1 cellular context compared by ENCODE assay signal in the genomic region with DNA sequence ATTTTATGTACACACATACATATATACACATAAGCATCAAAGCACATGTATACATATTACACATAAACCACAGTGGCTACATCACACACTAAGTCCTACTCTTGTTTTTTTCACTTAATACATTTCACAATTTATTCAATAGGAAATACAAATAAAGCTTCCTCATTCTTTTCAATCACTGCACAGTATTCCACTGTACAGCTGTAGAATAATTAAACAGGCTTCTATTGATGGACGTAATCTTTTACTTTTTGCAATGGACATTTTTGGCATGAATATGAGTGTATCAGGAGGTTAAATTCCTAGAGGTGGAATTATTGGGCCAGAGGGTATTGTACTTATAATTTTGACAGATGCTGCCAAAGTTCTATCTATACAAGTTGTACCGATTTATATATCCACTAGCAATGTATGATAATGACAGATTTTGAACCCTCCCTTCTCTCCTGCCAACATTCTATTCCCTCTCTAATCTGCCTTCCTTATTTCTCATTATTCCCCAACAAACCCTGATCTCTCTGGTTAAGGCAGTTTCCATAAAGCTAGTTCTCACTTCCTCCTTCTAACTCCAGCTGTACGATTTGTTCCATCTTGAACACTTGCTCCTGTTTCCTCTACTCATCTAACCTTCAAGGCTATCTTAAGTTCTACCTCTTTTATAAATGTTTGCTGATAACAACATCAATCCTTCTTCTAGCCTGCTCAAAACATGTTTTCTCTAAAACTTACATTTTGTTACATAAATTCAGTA.
TF ChIP-seq lines count a peak whose summit lies in the region.

No MANE protein-coding gene starts in this region.

TF ChIP-seq in HepG2, 621 proteins besides CTCF, POLR2A, EP300 and RAD21 (continues in another document):
- TF ChIP-seq, protein P1, sequence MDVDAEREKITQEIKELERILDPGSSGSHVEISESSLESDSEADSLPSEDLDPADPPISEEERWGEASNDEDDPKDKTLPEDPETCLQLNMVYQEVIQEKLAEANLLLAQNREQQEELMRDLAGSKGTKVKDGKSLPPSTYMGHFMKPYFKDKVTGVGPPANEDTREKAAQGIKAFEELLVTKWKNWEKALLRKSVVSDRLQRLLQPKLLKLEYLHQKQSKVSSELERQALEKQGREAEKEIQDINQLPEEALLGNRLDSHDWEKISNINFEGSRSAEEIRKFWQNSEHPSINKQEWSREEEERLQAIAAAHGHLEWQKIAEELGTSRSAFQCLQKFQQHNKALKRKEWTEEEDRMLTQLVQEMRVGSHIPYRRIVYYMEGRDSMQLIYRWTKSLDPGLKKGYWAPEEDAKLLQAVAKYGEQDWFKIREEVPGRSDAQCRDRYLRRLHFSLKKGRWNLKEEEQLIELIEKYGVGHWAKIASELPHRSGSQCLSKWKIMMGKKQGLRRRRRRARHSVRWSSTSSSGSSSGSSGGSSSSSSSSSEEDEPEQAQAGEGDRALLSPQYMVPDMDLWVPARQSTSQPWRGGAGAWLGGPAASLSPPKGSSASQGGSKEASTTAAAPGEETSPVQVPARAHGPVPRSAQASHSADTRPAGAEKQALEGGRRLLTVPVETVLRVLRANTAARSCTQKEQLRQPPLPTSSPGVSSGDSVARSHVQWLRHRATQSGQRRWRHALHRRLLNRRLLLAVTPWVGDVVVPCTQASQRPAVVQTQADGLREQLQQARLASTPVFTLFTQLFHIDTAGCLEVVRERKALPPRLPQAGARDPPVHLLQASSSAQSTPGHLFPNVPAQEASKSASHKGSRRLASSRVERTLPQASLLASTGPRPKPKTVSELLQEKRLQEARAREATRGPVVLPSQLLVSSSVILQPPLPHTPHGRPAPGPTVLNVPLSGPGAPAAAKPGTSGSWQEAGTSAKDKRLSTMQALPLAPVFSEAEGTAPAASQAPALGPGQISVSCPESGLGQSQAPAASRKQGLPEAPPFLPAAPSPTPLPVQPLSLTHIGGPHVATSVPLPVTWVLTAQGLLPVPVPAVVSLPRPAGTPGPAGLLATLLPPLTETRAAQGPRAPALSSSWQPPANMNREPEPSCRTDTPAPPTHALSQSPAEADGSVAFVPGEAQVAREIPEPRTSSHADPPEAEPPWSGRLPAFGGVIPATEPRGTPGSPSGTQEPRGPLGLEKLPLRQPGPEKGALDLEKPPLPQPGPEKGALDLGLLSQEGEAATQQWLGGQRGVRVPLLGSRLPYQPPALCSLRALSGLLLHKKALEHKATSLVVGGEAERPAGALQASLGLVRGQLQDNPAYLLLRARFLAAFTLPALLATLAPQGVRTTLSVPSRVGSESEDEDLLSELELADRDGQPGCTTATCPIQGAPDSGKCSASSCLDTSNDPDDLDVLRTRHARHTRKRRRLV (CRISPR knock-in tag; IDR thresholded peaks at IDR 0.05), result no peak
- TF ChIP-seq, protein P2, sequence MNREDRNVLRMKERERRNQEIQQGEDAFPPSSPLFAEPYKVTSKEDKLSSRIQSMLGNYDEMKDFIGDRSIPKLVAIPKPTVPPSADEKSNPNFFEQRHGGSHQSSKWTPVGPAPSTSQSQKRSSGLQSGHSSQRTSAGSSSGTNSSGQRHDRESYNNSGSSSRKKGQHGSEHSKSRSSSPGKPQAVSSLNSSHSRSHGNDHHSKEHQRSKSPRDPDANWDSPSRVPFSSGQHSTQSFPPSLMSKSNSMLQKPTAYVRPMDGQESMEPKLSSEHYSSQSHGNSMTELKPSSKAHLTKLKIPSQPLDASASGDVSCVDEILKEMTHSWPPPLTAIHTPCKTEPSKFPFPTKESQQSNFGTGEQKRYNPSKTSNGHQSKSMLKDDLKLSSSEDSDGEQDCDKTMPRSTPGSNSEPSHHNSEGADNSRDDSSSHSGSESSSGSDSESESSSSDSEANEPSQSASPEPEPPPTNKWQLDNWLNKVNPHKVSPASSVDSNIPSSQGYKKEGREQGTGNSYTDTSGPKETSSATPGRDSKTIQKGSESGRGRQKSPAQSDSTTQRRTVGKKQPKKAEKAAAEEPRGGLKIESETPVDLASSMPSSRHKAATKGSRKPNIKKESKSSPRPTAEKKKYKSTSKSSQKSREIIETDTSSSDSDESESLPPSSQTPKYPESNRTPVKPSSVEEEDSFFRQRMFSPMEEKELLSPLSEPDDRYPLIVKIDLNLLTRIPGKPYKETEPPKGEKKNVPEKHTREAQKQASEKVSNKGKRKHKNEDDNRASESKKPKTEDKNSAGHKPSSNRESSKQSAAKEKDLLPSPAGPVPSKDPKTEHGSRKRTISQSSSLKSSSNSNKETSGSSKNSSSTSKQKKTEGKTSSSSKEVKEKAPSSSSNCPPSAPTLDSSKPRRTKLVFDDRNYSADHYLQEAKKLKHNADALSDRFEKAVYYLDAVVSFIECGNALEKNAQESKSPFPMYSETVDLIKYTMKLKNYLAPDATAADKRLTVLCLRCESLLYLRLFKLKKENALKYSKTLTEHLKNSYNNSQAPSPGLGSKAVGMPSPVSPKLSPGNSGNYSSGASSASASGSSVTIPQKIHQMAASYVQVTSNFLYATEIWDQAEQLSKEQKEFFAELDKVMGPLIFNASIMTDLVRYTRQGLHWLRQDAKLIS (CRISPR knock-in tag; IDR thresholded peaks at IDR 0.05), result no peak
- TF ChIP-seq, protein P3, sequence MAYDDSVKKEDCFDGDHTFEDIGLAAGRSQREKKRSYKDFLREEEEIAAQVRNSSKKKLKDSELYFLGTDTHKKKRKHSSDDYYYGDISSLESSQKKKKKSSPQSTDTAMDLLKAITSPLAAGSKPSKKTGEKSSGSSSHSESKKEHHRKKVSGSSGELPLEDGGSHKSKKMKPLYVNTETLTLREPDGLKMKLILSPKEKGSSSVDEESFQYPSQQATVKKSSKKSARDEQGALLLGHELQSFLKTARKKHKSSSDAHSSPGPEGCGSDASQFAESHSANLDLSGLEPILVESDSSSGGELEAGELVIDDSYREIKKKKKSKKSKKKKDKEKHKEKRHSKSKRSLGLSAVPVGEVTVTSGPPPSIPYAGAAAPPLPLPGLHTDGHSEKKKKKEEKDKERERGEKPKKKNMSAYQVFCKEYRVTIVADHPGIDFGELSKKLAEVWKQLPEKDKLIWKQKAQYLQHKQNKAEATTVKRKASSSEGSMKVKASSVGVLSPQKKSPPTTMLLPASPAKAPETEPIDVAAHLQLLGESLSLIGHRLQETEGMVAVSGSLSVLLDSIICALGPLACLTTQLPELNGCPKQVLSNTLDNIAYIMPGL (CRISPR knock-in tag; IDR thresholded peaks at IDR 0.05; ENCODE audit: borderline replicate concordance in 1 of 2, low read depth in 1 of 2), result no peak
- TF ChIP-seq ZNF557 (CRISPR knock-in tag; IDR thresholded peaks at IDR 0.05), result no peak
- no peak for TF ChIP-seq KLF13 (CRISPR knock-in tag; IDR thresholded peaks at IDR 0.05)
- no peak for TF ChIP-seq ZFP37 (CRISPR knock-in tag; IDR thresholded peaks at IDR 0.05; ENCODE audit: borderline replicate concordance)
- TF ChIP-seq, protein P4, sequence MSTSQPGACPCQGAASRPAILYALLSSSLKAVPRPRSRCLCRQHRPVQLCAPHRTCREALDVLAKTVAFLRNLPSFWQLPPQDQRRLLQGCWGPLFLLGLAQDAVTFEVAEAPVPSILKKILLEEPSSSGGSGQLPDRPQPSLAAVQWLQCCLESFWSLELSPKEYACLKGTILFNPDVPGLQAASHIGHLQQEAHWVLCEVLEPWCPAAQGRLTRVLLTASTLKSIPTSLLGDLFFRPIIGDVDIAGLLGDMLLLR (CRISPR knock-in tag; IDR thresholded peaks at IDR 0.05), result no peak
- TF ChIP-seq, protein P5, sequence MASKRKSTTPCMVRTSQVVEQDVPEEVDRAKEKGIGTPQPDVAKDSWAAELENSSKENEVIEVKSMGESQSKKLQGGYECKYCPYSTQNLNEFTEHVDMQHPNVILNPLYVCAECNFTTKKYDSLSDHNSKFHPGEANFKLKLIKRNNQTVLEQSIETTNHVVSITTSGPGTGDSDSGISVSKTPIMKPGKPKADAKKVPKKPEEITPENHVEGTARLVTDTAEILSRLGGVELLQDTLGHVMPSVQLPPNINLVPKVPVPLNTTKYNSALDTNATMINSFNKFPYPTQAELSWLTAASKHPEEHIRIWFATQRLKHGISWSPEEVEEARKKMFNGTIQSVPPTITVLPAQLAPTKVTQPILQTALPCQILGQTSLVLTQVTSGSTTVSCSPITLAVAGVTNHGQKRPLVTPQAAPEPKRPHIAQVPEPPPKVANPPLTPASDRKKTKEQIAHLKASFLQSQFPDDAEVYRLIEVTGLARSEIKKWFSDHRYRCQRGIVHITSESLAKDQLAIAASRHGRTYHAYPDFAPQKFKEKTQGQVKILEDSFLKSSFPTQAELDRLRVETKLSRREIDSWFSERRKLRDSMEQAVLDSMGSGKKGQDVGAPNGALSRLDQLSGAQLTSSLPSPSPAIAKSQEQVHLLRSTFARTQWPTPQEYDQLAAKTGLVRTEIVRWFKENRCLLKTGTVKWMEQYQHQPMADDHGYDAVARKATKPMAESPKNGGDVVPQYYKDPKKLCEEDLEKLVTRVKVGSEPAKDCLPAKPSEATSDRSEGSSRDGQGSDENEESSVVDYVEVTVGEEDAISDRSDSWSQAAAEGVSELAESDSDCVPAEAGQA (IDR thresholded peaks at IDR 0.05; ENCODE audit: low read depth), result no peak
- TF ChIP-seq, protein P5 (CRISPR knock-in tag; IDR thresholded peaks at IDR 0.05; ENCODE audit: borderline replicate concordance), result no peak
- no peak for TF ChIP-seq SMARCC2 (IDR thresholded peaks at IDR 0.05)
- no peak for TF ChIP-seq HIVEP1 (CRISPR knock-in tag; IDR thresholded peaks at IDR 0.05)
- TF ChIP-seq NCOA5 (CRISPR knock-in tag; IDR thresholded peaks at IDR 0.05), result no peak
- no peak for TF ChIP-seq ZNF124 (CRISPR knock-in tag; IDR thresholded peaks at IDR 0.05)
- TF ChIP-seq, protein P6, sequence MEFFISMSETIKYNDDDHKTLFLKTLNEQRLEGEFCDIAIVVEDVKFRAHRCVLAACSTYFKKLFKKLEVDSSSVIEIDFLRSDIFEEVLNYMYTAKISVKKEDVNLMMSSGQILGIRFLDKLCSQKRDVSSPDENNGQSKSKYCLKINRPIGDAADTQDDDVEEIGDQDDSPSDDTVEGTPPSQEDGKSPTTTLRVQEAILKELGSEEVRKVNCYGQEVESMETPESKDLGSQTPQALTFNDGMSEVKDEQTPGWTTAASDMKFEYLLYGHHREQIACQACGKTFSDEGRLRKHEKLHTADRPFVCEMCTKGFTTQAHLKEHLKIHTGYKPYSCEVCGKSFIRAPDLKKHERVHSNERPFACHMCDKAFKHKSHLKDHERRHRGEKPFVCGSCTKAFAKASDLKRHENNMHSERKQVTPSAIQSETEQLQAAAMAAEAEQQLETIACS (CRISPR knock-in tag; IDR thresholded peaks at IDR 0.05), result no peak
- no peak for TF ChIP-seq TBX2 (CRISPR knock-in tag; IDR thresholded peaks at IDR 0.05; ENCODE audit: borderline replicate concordance)
- TF ChIP-seq, protein P7, sequence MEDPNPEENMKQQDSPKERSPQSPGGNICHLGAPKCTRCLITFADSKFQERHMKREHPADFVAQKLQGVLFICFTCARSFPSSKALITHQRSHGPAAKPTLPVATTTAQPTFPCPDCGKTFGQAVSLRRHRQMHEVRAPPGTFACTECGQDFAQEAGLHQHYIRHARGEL (CRISPR knock-in tag; IDR thresholded peaks at IDR 0.05), result no peak
- TF ChIP-seq, protein P8, sequence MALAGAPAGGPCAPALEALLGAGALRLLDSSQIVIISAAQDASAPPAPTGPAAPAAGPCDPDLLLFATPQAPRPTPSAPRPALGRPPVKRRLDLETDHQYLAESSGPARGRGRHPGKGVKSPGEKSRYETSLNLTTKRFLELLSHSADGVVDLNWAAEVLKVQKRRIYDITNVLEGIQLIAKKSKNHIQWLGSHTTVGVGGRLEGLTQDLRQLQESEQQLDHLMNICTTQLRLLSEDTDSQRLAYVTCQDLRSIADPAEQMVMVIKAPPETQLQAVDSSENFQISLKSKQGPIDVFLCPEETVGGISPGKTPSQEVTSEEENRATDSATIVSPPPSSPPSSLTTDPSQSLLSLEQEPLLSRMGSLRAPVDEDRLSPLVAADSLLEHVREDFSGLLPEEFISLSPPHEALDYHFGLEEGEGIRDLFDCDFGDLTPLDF (CRISPR knock-in tag; IDR thresholded peaks at IDR 0.05), result no peak
- TF ChIP-seq, protein P9, sequence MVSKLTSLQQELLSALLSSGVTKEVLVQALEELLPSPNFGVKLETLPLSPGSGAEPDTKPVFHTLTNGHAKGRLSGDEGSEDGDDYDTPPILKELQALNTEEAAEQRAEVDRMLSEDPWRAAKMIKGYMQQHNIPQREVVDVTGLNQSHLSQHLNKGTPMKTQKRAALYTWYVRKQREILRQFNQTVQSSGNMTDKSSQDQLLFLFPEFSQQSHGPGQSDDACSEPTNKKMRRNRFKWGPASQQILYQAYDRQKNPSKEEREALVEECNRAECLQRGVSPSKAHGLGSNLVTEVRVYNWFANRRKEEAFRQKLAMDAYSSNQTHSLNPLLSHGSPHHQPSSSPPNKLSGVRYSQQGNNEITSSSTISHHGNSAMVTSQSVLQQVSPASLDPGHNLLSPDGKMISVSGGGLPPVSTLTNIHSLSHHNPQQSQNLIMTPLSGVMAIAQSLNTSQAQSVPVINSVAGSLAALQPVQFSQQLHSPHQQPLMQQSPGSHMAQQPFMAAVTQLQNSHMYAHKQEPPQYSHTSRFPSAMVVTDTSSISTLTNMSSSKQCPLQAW (CRISPR knock-in tag; IDR thresholded peaks at IDR 0.05), result no peak
- TF ChIP-seq, protein P10, sequence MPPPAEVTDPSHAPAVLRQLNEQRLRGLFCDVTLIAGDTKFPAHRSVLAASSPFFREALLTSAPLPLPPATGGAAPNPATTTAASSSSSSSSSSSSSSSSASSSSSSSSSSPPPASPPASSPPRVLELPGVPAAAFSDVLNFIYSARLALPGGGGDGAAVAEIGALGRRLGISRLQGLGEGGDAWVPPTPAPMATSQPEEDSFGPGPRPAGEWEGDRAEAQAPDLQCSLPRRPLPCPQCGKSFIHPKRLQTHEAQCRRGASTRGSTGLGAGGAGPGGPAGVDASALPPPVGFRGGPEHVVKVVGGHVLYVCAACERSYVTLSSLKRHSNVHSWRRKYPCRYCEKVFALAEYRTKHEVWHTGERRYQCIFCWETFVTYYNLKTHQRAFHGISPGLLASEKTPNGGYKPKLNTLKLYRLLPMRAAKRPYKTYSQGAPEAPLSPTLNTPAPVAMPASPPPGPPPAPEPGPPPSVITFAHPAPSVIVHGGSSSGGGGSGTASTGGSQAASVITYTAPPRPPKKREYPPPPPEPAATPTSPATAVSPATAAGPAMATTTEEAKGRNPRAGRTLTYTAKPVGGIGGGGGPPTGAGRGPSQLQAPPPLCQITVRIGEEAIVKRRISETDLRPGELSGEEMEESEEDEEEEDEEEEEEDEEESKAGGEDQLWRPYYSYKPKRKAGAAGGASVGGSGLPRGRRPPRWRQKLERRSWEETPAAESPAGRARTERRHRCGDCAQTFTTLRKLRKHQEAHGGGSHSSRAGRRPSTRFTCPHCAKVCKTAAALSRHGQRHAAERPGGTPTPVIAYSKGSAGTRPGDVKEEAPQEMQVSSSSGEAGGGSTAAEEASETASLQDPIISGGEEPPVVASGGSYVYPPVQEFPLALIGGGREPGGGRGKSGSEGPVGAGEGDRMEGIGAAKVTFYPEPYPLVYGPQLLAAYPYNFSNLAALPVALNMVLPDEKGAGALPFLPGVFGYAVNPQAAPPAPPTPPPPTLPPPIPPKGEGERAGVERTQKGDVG (CRISPR knock-in tag; IDR thresholded peaks at IDR 0.05; ENCODE audit: borderline replicate concordance), result no peak
